ENCODE assay signal across 1 cellular context in genomic region chr11:75949023-75949672, GRCh38.
TF ChIP-seq lines count a peak whose summit lies in the region.

No MANE protein-coding gene starts in this region.

TF ChIP-seq in K562, 482 proteins besides CTCF, POLR2A, EP300 and RAD21:
- TF ChIP-seq NFE2L1 (tag; IDR thresholded peaks at IDR 0.05; ENCODE audit: borderline replicate concordance, low read depth), result no peak
- no peak for TF ChIP-seq SMARCA4 (IDR thresholded peaks at IDR 0.05)
- TF ChIP-seq RFX1 (IDR thresholded peaks at IDR 0.05), result peak; percentile 12; the same call in 1 of the 2 replicates
- TF ChIP-seq EHMT2 (IDR thresholded peaks at IDR 0.05), result no peak
- TF ChIP-seq CEBPG (CRISPR knock-in tag; IDR thresholded peaks at IDR 0.05), result no peak
- TF ChIP-seq CEBPG (tag; conservative IDR thresholded peaks at IDR 0.05 in 1 of 2, IDR thresholded peaks at IDR 0.05 in 1 of 2), result no peak
